In genomic region chr3:1381647-1382036, GRCh38 we compare ENCODE assay signal across 15 cellular contexts.
A peak's percentile ranks its signal among the peaks of the same experiment; 100 is the strongest.
DNase-seq lines count a peak whose midpoint lies in the region; ATAC-seq and TF ChIP-seq lines count a peak whose summit lies in the region.
"Had no signal": no experiment of that assay in that cellular context is flagged by ENCODE, and none has a peak within 500 bp of the region (broad histone marks: within the 10 kb centered on the region; RNA-seq: fewer than 3 reads in every experiment).

No MANE protein-coding gene starts in this region.

- H3K27ac Mint-ChIP-seq in stimulated activated naive B cell treated with anti-CD40 and anti-IgM and Interleukin-4, amounts not matched to agents 10 μg/mL and 1 μg/mL and 100 μg/mL, for 72 hours: peak overlapping the region; percentile 79
- H3K27ac Mint-ChIP-seq: activated T-cell treated with anti-CD3 and anti-CD28 coated beads, Interleukin-2, amount 50 U/mL, for 24 hours had no signal

- no peaks in the 10 kb centered on the region for H3K36me3 ChIP-seq in osteoblast (ENCODE audit: insufficient read depth, low read length)
- H3K36me3 ChIP-seq: tibial artery had no signal

- peaks cover 0 to 8% of the 10 kb centered on the region in 2 donors for H3K9me3 Mint-ChIP-seq in stimulated activated naive B cell treated with anti-CD40 and anti-IgM and Interleukin-4, amounts not matched to agents 10 μg/mL and 1 μg/mL and 100 μg/mL, for 72 hours

- no peak overlapping the region for H3K4me2 ChIP-seq in osteoblast (ENCODE audit: insufficient read depth, low read length)

- no peaks in the 10 kb centered on the region for H3K36me3 Mint-ChIP-seq in stimulated activated naive B cell treated with anti-CD40 and anti-IgM and Interleukin-4, amounts not matched to agents 10 μg/mL and 1 μg/mL and 100 μg/mL, for 72 hours

- H3K79me2 ChIP-seq in osteoblast (ENCODE audit: insufficient read depth, low read length): no peaks in the 10 kb centered on the region

- peaks cover 2% of the 10 kb centered on the region for H3K9me3 ChIP-seq in osteoblast (ENCODE audit: low read depth, low read length)
- H3K9me3 ChIP-seq: tibial artery had no signal

- ATAC-seq in GM19328 (IDR thresholded peaks at IDR 0.05; ENCODE audit: unreplicated experiment) (peak; percentile 48), HG02588 (IDR thresholded peaks at IDR 0.05; ENCODE audit: unreplicated experiment) (peak; percentile 40), HG03139 (IDR thresholded peaks at IDR 0.05; ENCODE audit: unreplicated experiment) (peak; percentile 38)
- peak; percentile 38 to 48 for ATAC-seq in stimulated activated naive B cell treated with anti-CD40 and anti-IgM and Interleukin-4, amounts not matched to agents 10 μg/mL and 1 μg/mL and 100 μg/mL, for 72 hours (replicated peaks)
- ATAC-seq: SK-N-SH treated with all-trans-retinoic acid at 6 μM for 48 hours had no signal

- H3K4me3 ChIP-seq in osteoblast (ENCODE audit: insufficient read depth, low read length): no peak overlapping the region
- H3K4me3 ChIP-seq: coronary artery, GM23248, tibial artery had no signal

- H4K20me1 ChIP-seq in osteoblast (ENCODE audit: insufficient read depth, low read length): no peaks in the 10 kb centered on the region

- DNase-seq in stimulated activated naive B cell treated with anti-CD40 and anti-IgM and Interleukin-4, amounts not matched to agents 10 μg/mL and 1 μg/mL and 100 μg/mL, for 72 hours: no peak
- DNase-seq in C1 segment of cervical spinal cord (lab: John Stamatoyannopoulos, UW): no peak
- no peak for DNase-seq in stimulated activated CD4-positive, alpha-beta T cell treated with anti-CD3 and anti-CD28 coated beads, Interleukin-2, amount 100 ng/mL, for 48 hours
- no peak for DNase-seq in GM20000 (ENCODE audit: low spot score)
- DNase-seq in osteoblast (ENCODE audit: insufficient read length, low spot score, missing footprints): no peak
- DNase-seq: activated T-cell treated with anti-CD3 and anti-CD28 coated beads, Interleukin-2, amount 50 U/mL, for 24 hours; GM23248; mesendoderm; NCI-H774 had no signal

- H3K27me3 ChIP-seq in osteoblast (ENCODE audit: insufficient read depth, low read length): no peaks in the 10 kb centered on the region
- H3K27me3 ChIP-seq: tibial artery had no signal

- H3K27ac ChIP-seq in osteoblast (ENCODE audit: low read depth, low read length): no peak overlapping the region
- H3K27ac ChIP-seq: coronary artery, GM23248, tibial artery had no signal

- H3K27me3 Mint-ChIP-seq in stimulated activated naive B cell treated with anti-CD40 and anti-IgM and Interleukin-4, amounts not matched to agents 10 μg/mL and 1 μg/mL and 100 μg/mL, for 72 hours: no peaks in the 10 kb centered on the region
- H3K27me3 Mint-ChIP-seq: activated T-cell treated with anti-CD3 and anti-CD28 coated beads, Interleukin-2, amount 50 U/mL, for 24 hours had no signal

- H2AFZ ChIP-seq in osteoblast (ENCODE audit: low read length): no peak overlapping the region
- H2AFZ ChIP-seq: GM23248 had no signal

- H3K4me1 ChIP-seq in osteoblast (ENCODE audit: insufficient read depth, low read length): no peaks in the 10 kb centered on the region
- H3K4me1 ChIP-seq: tibial artery had no signal

- no peak for TF ChIP-seq CTCF in GM20000 (IDR thresholded peaks at IDR 0.05; ENCODE audit: extremely low read depth, missing control alignments)
- no peak for TF ChIP-seq CTCF in osteoblast (IDR thresholded peaks at IDR 0.05; ENCODE audit: extremely low read depth, low read depth, low read length)

- H3K4me3 Mint-ChIP-seq in stimulated activated naive B cell treated with anti-CD40 and anti-IgM and Interleukin-4, amounts not matched to agents 10 μg/mL and 1 μg/mL and 100 μg/mL, for 72 hours: peak overlapping the region; percentile 32 to 41
- H3K4me3 Mint-ChIP-seq: activated T-cell treated with anti-CD3 and anti-CD28 coated beads, Interleukin-2, amount 50 U/mL, for 24 hours had no signal

- H3K4me1 Mint-ChIP-seq in stimulated activated naive B cell treated with anti-CD40 and anti-IgM and Interleukin-4, amounts not matched to agents 10 μg/mL and 1 μg/mL and 100 μg/mL, for 72 hours: peaks cover 7 to 10% of the 10 kb centered on the region in 2 donors
